Comparison of ENCODE assay signal across 1 cellular context in the genomic region with DNA sequence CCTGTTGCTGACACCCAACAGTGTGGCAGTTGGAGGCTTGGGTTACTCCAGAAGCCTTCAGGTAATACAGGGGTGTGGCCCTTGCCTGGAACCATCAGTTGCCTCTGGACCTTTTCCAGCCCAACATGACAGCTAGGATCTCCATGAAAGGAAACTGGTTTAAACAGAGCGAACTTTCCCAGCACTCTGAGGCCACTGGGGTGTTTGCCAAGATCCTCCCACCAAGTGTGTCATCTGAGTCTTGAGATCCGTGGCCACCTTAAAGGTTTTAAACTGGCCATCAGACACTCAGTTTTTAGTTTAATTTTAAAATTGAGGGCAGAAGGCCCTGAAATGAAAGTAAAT.
TF ChIP-seq lines count a peak whose summit lies in the region.

No MANE protein-coding gene starts in this region.

TF ChIP-seq in A549, 52 proteins besides CTCF, POLR2A, EP300 and RAD21:
- no peak for TF ChIP-seq KDM5A (IDR thresholded peaks at IDR 0.05)
- no peak for TF ChIP-seq HEYL (CRISPR knock-in tag; IDR thresholded peaks at IDR 0.05)
- no peak for TF ChIP-seq FOXS1 (CRISPR knock-in tag; IDR thresholded peaks at IDR 0.05)
- TF ChIP-seq, protein P1, sequence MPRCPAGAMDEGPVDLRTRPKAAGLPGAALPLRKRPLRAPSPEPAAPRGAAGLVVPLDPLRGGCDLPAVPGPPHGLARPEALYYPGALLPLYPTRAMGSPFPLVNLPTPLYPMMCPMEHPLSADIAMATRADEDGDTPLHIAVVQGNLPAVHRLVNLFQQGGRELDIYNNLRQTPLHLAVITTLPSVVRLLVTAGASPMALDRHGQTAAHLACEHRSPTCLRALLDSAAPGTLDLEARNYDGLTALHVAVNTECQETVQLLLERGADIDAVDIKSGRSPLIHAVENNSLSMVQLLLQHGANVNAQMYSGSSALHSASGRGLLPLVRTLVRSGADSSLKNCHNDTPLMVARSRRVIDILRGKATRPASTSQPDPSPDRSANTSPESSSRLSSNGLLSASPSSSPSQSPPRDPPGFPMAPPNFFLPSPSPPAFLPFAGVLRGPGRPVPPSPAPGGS (IDR thresholded peaks at IDR 0.05): no peak
- no peak for TF ChIP-seq NR3C1 (IDR thresholded peaks at IDR 0.05)
- no peak for TF ChIP-seq HOXA7 (CRISPR knock-in tag; IDR thresholded peaks at IDR 0.05)
- no peak for TF ChIP-seq RFX5 (IDR thresholded peaks at IDR 0.05)
- TF ChIP-seq EHF (CRISPR knock-in tag; IDR thresholded peaks at IDR 0.05): no peak
- no peak for TF ChIP-seq KDM1A (IDR thresholded peaks at IDR 0.05; ENCODE audit: low read depth)
- TF ChIP-seq, protein P2, sequence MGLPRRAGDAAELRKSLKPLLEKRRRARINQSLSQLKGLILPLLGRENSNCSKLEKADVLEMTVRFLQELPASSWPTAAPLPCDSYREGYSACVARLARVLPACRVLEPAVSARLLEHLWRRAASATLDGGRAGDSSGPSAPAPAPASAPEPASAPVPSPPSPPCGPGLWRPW (IDR thresholded peaks at IDR 0.05): no peak
- TF ChIP-seq EHMT2 (IDR thresholded peaks at IDR 0.05; ENCODE audit: low read depth): no peak
- TF ChIP-seq ZFP36 (IDR thresholded peaks at IDR 0.05; ENCODE audit: borderline replicate concordance, partially characterized antibody): no peak
- TF ChIP-seq, protein P3, sequence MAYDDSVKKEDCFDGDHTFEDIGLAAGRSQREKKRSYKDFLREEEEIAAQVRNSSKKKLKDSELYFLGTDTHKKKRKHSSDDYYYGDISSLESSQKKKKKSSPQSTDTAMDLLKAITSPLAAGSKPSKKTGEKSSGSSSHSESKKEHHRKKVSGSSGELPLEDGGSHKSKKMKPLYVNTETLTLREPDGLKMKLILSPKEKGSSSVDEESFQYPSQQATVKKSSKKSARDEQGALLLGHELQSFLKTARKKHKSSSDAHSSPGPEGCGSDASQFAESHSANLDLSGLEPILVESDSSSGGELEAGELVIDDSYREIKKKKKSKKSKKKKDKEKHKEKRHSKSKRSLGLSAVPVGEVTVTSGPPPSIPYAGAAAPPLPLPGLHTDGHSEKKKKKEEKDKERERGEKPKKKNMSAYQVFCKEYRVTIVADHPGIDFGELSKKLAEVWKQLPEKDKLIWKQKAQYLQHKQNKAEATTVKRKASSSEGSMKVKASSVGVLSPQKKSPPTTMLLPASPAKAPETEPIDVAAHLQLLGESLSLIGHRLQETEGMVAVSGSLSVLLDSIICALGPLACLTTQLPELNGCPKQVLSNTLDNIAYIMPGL (CRISPR knock-in tag; IDR thresholded peaks at IDR 0.05; ENCODE audit: borderline replicate concordance): no peak
- TF ChIP-seq PHF8 (IDR thresholded peaks at IDR 0.05; ENCODE audit: borderline replicate concordance, low read depth): no peak
- TF ChIP-seq CHD4 (IDR thresholded peaks at IDR 0.05; ENCODE audit: borderline replicate concordance): no peak
- no peak for TF ChIP-seq RNF2 (IDR thresholded peaks at IDR 0.05; ENCODE audit: borderline replicate concordance, low read depth)
- TF ChIP-seq, protein P4, sequence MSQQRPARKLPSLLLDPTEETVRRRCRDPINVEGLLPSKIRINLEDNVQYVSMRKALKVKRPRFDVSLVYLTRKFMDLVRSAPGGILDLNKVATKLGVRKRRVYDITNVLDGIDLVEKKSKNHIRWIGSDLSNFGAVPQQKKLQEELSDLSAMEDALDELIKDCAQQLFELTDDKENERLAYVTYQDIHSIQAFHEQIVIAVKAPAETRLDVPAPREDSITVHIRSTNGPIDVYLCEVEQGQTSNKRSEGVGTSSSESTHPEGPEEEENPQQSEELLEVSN (IDR thresholded peaks at IDR 0.05; ENCODE audit: borderline replicate concordance, low read depth): no peak
- TF ChIP-seq, protein P5, sequence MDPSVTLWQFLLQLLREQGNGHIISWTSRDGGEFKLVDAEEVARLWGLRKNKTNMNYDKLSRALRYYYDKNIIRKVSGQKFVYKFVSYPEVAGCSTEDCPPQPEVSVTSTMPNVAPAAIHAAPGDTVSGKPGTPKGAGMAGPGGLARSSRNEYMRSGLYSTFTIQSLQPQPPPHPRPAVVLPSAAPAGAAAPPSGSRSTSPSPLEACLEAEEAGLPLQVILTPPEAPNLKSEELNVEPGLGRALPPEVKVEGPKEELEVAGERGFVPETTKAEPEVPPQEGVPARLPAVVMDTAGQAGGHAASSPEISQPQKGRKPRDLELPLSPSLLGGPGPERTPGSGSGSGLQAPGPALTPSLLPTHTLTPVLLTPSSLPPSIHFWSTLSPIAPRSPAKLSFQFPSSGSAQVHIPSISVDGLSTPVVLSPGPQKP (IDR thresholded peaks at IDR 0.05; ENCODE audit: low read depth, low read length): no peak
- TF ChIP-seq, protein P6, sequence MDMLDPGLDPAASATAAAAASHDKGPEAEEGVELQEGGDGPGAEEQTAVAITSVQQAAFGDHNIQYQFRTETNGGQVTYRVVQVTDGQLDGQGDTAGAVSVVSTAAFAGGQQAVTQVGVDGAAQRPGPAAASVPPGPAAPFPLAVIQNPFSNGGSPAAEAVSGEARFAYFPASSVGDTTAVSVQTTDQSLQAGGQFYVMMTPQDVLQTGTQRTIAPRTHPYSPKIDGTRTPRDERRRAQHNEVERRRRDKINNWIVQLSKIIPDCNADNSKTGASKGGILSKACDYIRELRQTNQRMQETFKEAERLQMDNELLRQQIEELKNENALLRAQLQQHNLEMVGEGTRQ (IDR thresholded peaks at IDR 0.05): no peak
- TF ChIP-seq FOSB (CRISPR knock-in tag; IDR thresholded peaks at IDR 0.05): no peak
